1 cellular context compared by ENCODE assay signal in the genomic region with DNA sequence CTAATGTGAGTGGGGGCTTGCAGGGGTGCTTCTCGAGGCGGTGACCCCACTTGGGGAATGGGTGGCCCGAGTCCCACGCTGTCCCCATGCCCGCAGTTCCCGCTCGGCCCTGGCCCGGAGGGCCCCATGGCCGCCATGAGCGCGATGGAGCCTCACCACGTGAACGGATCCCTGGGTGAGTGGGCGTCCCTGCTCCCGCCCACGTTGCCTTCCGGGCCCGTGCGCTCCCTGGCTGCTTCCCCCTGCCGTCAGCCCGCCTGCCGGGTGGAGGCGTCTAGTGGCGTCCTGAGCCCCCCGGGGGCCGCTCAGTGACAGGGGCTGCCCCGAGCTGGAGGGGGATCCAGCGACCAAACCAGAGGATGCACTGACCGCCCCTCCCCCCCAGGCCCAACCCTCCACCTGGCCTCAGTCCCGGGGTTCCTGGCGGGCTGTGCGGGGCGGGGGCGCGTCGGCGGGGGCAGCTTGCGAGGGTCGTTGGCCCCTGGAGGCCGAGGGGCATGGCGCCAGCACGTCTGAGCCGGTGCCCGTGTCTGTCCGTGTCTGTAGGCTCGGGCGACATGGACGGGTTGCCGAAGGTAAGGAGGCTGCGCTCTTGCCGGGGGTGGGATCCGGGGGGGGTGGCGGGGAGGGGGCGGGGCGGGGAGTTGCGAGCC.
TF ChIP-seq lines count a peak whose summit lies in the region.

No MANE protein-coding gene starts in this region.

TF ChIP-seq in K562, 482 proteins besides CTCF, POLR2A, EP300 and RAD21 (continued from another document and continues in another):
- no peak for TF ChIP-seq ZNF407 (IDR thresholded peaks at IDR 0.05; ENCODE audit: low read depth)
- TF ChIP-seq ZNF431 (CRISPR knock-in tag; IDR thresholded peaks at IDR 0.05): no peak; the same call in 1 of the 2 replicates
- TF ChIP-seq MTF1 (CRISPR knock-in tag; IDR thresholded peaks at IDR 0.05; ENCODE audit: borderline replicate concordance): no peak
- 0 out of 2 replicates have a peak, but pooled peaks have one; percentile 51 for TF ChIP-seq FOXK1 (CRISPR knock-in tag; IDR thresholded peaks at IDR 0.05; ENCODE audit: borderline replicate concordance)
- no peak for TF ChIP-seq CEBPB (tag; IDR thresholded peaks at IDR 0.05)
- TF ChIP-seq PURB (CRISPR knock-in tag; IDR thresholded peaks at IDR 0.05; ENCODE audit: low read depth): no peak
- TF ChIP-seq SIX5 (IDR thresholded peaks at IDR 0.05; ENCODE audit: borderline replicate concordance in 1 of 2, insufficient read depth in 1 of 2, low read depth in 1 of 2, low read length in 2 of 2): no peak
- TF ChIP-seq HNRNPUL1 (IDR thresholded peaks at IDR 0.05; ENCODE audit: low read length): no peak
- TF ChIP-seq, protein P1, sequence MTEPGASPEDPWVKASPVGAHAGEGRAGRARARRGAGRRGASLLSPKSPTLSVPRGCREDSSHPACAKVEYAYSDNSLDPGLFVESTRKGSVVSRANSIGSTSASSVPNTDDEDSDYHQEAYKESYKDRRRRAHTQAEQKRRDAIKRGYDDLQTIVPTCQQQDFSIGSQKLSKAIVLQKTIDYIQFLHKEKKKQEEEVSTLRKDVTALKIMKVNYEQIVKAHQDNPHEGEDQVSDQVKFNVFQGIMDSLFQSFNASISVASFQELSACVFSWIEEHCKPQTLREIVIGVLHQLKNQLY (CRISPR knock-in tag; conservative IDR thresholded peaks at IDR 0.05): no peak
- peak; percentile 77 for TF ChIP-seq SUPT5H (IDR thresholded peaks at IDR 0.05)
- TF ChIP-seq MAX (CRISPR knock-in tag; IDR thresholded peaks at IDR 0.05): peak; percentile 90
- no peak for TF ChIP-seq TCFL5 (CRISPR knock-in tag; conservative IDR thresholded peaks at IDR 0.05)
- no peak for TF ChIP-seq PRPF4 (IDR thresholded peaks at IDR 0.05; ENCODE audit: insufficient read depth, low read depth, low read length, poor library complexity, severe bottlenecking)
- TF ChIP-seq, protein P2, sequence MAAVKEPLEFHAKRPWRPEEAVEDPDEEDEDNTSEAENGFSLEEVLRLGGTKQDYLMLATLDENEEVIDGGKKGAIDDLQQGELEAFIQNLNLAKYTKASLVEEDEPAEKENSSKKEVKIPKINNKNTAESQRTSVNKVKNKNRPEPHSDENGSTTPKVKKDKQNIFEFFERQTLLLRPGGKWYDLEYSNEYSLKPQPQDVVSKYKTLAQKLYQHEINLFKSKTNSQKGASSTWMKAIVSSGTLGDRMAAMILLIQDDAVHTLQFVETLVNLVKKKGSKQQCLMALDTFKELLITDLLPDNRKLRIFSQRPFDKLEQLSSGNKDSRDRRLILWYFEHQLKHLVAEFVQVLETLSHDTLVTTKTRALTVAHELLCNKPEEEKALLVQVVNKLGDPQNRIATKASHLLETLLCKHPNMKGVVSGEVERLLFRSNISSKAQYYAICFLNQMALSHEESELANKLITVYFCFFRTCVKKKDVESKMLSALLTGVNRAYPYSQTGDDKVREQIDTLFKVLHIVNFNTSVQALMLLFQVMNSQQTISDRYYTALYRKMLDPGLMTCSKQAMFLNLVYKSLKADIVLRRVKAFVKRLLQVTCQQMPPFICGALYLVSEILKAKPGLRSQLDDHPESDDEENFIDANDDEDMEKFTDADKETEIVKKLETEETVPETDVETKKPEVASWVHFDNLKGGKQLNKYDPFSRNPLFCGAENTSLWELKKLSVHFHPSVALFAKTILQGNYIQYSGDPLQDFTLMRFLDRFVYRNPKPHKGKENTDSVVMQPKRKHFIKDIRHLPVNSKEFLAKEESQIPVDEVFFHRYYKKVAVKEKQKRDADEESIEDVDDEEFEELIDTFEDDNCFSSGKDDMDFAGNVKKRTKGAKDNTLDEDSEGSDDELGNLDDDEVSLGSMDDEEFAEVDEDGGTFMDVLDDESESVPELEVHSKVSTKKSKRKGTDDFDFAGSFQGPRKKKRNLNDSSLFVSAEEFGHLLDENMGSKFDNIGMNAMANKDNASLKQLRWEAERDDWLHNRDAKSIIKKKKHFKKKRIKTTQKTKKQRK (IDR thresholded peaks at IDR 0.05; ENCODE audit: borderline replicate concordance, low read depth, low read length): no peak
- TF ChIP-seq FOSL1 (tag; conservative IDR thresholded peaks at IDR 0.05): no peak
- TF ChIP-seq HNRNPK (IDR thresholded peaks at IDR 0.05; ENCODE audit: low read depth, low read length, poor library complexity, severe bottlenecking): peak; percentile 82
- no peak for TF ChIP-seq ZNF224 (CRISPR knock-in tag; IDR thresholded peaks at IDR 0.05)
- no peak for TF ChIP-seq RBM15 (IDR thresholded peaks at IDR 0.05; ENCODE audit: insufficient read depth, low read length)
- TF ChIP-seq FOXA1 (IDR thresholded peaks at IDR 0.05; ENCODE audit: borderline replicate concordance): no peak
- TF ChIP-seq TBL1XR1 (IDR thresholded peaks at IDR 0.05; ENCODE audit: low read length in 2 of 2): no peak
- TF ChIP-seq, protein P3, sequence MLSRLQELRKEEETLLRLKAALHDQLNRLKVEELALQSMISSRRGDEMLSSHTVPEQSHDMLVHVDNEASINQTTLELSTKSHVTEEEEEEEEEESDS (CRISPR knock-in tag; IDR thresholded peaks at IDR 0.05): no peak
- TF ChIP-seq ZNF23 (CRISPR knock-in tag; IDR thresholded peaks at IDR 0.05): no peak
- peak; percentile 71; the same call in 1 of the 2 replicates for TF ChIP-seq SAFB (IDR thresholded peaks at IDR 0.05; ENCODE audit: borderline replicate concordance, low read depth, low read length)
- TF ChIP-seq ZNF324 (CRISPR knock-in tag; IDR thresholded peaks at IDR 0.05): no peak
- TF ChIP-seq PRMT5 (CRISPR knock-in tag; IDR thresholded peaks at IDR 0.05): no peak
- TF ChIP-seq HLTF (IDR thresholded peaks at IDR 0.05): no peak
- TF ChIP-seq TSHZ1 (CRISPR knock-in tag; IDR thresholded peaks at IDR 0.05): no peak
- no peak for TF ChIP-seq JUN (IDR thresholded peaks at IDR 0.05; ENCODE audit: borderline replicate concordance, low read depth, low read length)
- no peak for TF ChIP-seq JUN (CRISPR knock-in tag; IDR thresholded peaks at IDR 0.05; ENCODE audit: borderline replicate concordance)
- TF ChIP-seq SFPQ (IDR thresholded peaks at IDR 0.05; ENCODE audit: low read depth, low read length): no peak
- TF ChIP-seq, protein P4, sequence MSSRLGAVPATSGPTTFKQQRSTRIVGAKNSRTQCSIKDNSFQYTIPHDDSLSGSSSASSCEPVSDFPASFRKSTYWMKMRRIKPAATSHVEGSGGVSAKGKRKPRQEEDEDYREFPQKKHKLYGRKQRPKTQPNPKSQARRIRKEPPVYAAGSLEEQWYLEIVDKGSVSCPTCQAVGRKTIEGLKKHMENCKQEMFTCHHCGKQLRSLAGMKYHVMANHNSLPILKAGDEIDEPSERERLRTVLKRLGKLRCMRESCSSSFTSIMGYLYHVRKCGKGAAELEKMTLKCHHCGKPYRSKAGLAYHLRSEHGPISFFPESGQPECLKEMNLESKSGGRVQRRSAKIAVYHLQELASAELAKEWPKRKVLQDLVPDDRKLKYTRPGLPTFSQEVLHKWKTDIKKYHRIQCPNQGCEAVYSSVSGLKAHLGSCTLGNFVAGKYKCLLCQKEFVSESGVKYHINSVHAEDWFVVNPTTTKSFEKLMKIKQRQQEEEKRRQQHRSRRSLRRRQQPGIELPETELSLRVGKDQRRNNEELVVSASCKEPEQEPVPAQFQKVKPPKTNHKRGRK (tag; IDR thresholded peaks at IDR 0.05): no peak
- no peak for TF ChIP-seq ZFP36 (IDR thresholded peaks at IDR 0.05; ENCODE audit: low read depth, low read length, partially characterized antibody)
- TF ChIP-seq, protein P5, sequence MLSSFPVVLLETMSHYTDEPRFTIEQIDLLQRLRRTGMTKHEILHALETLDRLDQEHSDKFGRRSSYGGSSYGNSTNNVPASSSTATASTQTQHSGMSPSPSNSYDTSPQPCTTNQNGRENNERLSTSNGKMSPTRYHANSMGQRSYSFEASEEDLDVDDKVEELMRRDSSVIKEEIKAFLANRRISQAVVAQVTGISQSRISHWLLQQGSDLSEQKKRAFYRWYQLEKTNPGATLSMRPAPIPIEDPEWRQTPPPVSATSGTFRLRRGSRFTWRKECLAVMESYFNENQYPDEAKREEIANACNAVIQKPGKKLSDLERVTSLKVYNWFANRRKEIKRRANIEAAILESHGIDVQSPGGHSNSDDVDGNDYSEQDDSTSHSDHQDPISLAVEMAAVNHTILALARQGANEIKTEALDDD (IDR thresholded peaks at IDR 0.05): no peak
- TF ChIP-seq ZNF408 (CRISPR knock-in tag; IDR thresholded peaks at IDR 0.05; ENCODE audit: low read depth): no peak
- TF ChIP-seq NFATC3 (IDR thresholded peaks at IDR 0.05): no peak
